ENCODE assay signal across 8 cellular contexts in the genomic region with DNA sequence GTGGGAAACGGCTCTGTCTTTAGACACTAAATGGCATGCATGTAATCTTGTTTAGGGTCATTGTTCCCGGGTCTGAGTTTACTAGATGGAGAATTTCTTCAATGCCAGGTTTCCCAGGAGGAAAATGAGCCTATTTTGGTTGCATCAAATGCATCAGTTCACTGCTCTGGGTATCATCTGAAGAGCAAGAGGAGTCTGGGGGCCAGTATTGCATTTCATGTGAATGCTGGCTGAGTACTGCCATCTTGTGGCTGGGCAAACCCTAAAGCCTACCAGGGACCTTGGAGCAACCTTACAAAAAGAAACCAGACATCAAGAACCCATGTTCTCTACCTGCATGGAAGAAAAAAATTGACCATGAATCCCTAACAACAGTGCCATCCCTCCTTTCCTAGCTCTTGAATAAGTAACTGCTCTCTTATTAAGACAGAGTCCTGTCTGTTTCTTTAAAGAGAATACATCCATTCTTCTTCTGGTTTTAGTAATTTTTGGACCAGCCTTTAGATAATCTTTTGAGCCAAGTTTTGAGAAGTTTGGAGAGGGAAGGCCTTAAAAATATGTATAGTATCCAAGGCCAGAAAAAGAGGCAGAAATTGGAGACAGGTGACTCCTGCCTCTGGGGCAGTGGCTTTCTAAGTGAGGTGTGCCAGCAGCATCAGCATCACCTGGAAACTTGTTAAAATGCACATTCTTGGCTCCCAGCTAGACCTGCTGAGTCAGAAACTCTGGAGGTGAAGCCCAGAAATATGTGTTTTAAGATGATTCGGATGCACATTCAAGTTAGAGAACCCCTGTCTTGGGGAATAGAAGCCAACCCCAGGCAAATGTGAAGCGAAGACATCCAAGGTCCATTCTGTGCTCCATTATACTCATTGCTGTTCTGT.
DNase-seq lines count a peak whose midpoint lies in the region; ATAC-seq and TF ChIP-seq lines count a peak whose summit lies in the region.

No MANE protein-coding gene starts in this region.

- TF ChIP-seq CTCF in GM13977 (IDR thresholded peaks at IDR 0.05; ENCODE audit: extremely low read depth, insufficient read depth, missing control alignments) (peak; percentile 83), VCaP (conservative IDR thresholded peaks at IDR 0.05) (peak; percentile 84), breast epithelium (IDR thresholded peaks at IDR 0.05) (peak; percentile 18 to 73 (median 39)), left lung (IDR thresholded peaks at IDR 0.05) (peak; percentile 66 to 75)

- no peaks in the 10 kb centered on the region for H3K36me3 ChIP-seq in breast epithelium
- no peaks in the 10 kb centered on the region for H3K36me3 ChIP-seq in left lung

- DNase-seq in A172 (ENCODE audit: low spot score): peak; percentile 60
- DNase-seq in GM13977 (ENCODE audit: low spot score): peak; percentile 43
- DNase-seq in NCI-H2029 (lab: John Stamatoyannopoulos, UW): peak; percentile 29
- peak in 1 of 2 donors; percentile 30 for DNase-seq in breast epithelium (ENCODE audit: low spot score in 2 of 2)
- peak in 1 of 2 donors; percentile 66 for DNase-seq in left lung
- peak; percentile 32 to 51 for DNase-seq in stimulated activated CD8-positive, alpha-beta memory T cell treated with anti-CD3 and anti-CD28 coated beads, Interleukin-15, amount 100 ng/mL, for 4 hours (ENCODE audit: low read depth in 2 of 2)
- no peak for DNase-seq in NCI-H187 (lab: John Stamatoyannopoulos, UW)

- in situ Hi-C loops in GM13977 (cut with MboI; ENCODE audit: low pct_unique_long_range_greater_than_20kb, low sequenced_read_pairs, unreplicated experiment): no loop called here

- ATAC-seq in left lung: peak; percentile 86

- H3K9me3 ChIP-seq in breast epithelium: no peaks in the 10 kb centered on the region
- H3K9me3 ChIP-seq in left lung: no peaks in the 10 kb centered on the region

- H3K4me3 ChIP-seq in breast epithelium (no peak overlapping the region), left lung (no peak overlapping the region)

- no peaks in the 10 kb centered on the region for H3K4me1 ChIP-seq in breast epithelium
- H3K4me1 ChIP-seq in left lung: peaks cover 0 to 7% of the 10 kb centered on the region in 2 donors

- H3K27me3 ChIP-seq in breast epithelium (no peaks in the 10 kb centered on the region), left lung (no peaks in the 10 kb centered on the region)

- no peak for TF ChIP-seq POLR2A in breast epithelium (IDR thresholded peaks at IDR 0.05)

- intact Hi-C loops in breast epithelium (cut with DNase I; ENCODE audit: low total_unique reads): no loop called here
- intact Hi-C loops in left lung (cut with DNase I): loop anchor here in 1 of 2 donors (5.0 kb wide), 1 partner anchor 462 kb away; no protein-coding TSS in a partner anchor

- no peak overlapping the region for H3K27ac ChIP-seq in VCaP
- no peak overlapping the region for H3K27ac ChIP-seq in breast epithelium
- no peak overlapping the region for H3K27ac ChIP-seq in left lung

Comparison
In these comparisons a context has a peak if more than half of its experiments do, and no peak if none do; other contexts are left out.
1. DNase-seq: peak in A172 (single experiment), GM13977 (single experiment), NCI-H2029 (single experiment) and stimulated activated CD8-positive, alpha-beta memory T cell treated with anti-CD3 and anti-CD28 coated beads, Interleukin-15, amount 100 ng/mL, for 4 hours (2 of 2); none in NCI-H187 (0 of 2).
2. Peak in every context shown above with its lines, with median percentiles within 50 percentile points of each other: CTCF ChIP-seq.